Comparison of ENCODE assay signal across 8 cellular contexts in genomic region chr6:149319413-149319812, GRCh38. TPM values are rescaled to one million over a fixed set of nuclear protein-coding genes. Genes with fewer than 3 reads are reported as not detected.
DNase-seq lines count a peak whose midpoint lies in the region; ATAC-seq and TF ChIP-seq lines count a peak whose summit lies in the region.

No MANE protein-coding gene starts in this region.

- H3K4me3 ChIP-seq in adipocyte (ENCODE audit: low read length): peak overlapping the region; percentile 94

- DNase-seq in activated CD4-positive, CD25-positive, alpha-beta regulatory T cell (lab: John Stamatoyannopoulos, UW): no peak
- DNase-seq in adipocyte (ENCODE audit: low read depth) (no peak), kidney tubule cell (ENCODE audit: low spot score) (peak; percentile 22), substantia nigra (lab: John Stamatoyannopoulos, UW) (no peak), ecto neural progenitor cell (ENCODE audit: low spot score) (no peak), GM13977 (ENCODE audit: low spot score) (no peak)

- peak overlapping the region; percentile 2 for H3K27ac ChIP-seq in substantia nigra (ENCODE audit: low read depth, low read length, poor library complexity, severe bottlenecking)

- H3K9ac ChIP-seq in adipocyte (ENCODE audit: low read length): peak overlapping the region; percentile 87

- TF ChIP-seq CTCF in GM13977 (IDR thresholded peaks at IDR 0.05; ENCODE audit: extremely low read depth, insufficient read depth, missing control alignments): no peak

- H3K27me3 ChIP-seq in adipocyte (replicated peaks; ENCODE audit: control insufficient read depth, insufficient read depth, low read length): no peaks in the 10 kb centered on the region

- H3K9me3 ChIP-seq in adipocyte (ENCODE audit: control insufficient read depth, low read length): no peaks in the 10 kb centered on the region

- H3K36me3 ChIP-seq in adipocyte (ENCODE audit: control insufficient read depth, insufficient read depth, low read length, severe bottlenecking): no peaks in the 10 kb centered on the region

- ATAC-seq in activated CD4-positive, CD25-positive, alpha-beta regulatory T cell treated with anti-CD3 and anti-CD28 coated beads, Interleukin-2, amount 50 U/mL, for 24 hours: peak; percentile 15 to 19
- ATAC-seq in esophagus mucosa: no peak

- in situ Hi-C loops in GM13977 (cut with MboI; ENCODE audit: low pct_unique_long_range_greater_than_20kb, low sequenced_read_pairs, unreplicated experiment): no loop called here

- peaks cover 43% of the 10 kb centered on the region for H3K4me1 ChIP-seq in adipocyte (ENCODE audit: control insufficient read depth, insufficient read depth, low read length)

RNA-seq across cellular contexts. Expression of gene TAB2, which starts 1.9 kb away (rescaled TPM):
- total RNA-seq in esophagus mucosa: 34.0 TPM
